Comparison of ENCODE assay signal across 19 cellular contexts in the genomic region with DNA sequence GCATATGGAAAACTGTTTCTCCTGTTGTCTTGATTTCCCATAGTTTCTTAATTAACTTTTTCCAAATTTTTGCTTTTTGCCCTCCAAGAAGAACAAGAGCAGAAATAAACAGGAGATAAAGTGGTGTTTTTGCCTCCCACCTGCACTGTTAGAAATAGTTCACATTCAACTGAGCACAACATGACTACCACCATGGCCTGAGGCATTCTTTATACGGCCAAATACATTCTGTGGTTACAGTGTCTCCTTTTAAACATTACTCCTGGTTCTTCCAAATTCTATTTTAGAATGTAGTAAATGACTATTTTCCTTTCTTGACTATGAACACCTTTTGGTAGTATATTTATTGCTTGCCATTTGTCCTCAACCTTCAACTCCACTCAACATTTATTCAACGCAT.
DNase-seq lines count a peak whose midpoint lies in the region; ATAC-seq, FAIRE-seq and TF ChIP-seq lines count a peak whose summit lies in the region.
"Had no signal": no experiment of that assay in that cellular context is flagged by ENCODE, and none has a peak within 500 bp of the region (broad histone marks: within the 10 kb centered on the region; RNA-seq: fewer than 3 reads in every experiment).

No MANE protein-coding gene starts in this region.

- H3K36me3 Mint-ChIP-seq in activated T-helper 17 cell treated with anti-CD3 and anti-CD28 coated beads, Interleukin-2, amount 50 U/mL, for 72 hours (ENCODE audit: low read depth) = peaks cover 56% of the 10 kb centered on the region
- peaks cover 26% of the 10 kb centered on the region for H3K36me3 Mint-ChIP-seq in activated naive CD8-positive, alpha-beta T cell treated with anti-CD3 and anti-CD28 coated beads for 36 hours

- dilution Hi-C loops in keratinocyte (cut with MboI; ENCODE audit: extremely low pct_ligation_motif_present, low sequenced_read_pairs) = no loop called here

- H3F3A ChIP-seq in GM23248 (ENCODE audit: insufficient read depth) = peaks cover 27% of the 10 kb centered on the region

- no peak overlapping the region for H3K4me3 Mint-ChIP-seq in activated T-helper 17 cell treated with anti-CD3 and anti-CD28 coated beads, Interleukin-2, amount 50 U/mL, for 72 hours
- H3K4me3 Mint-ChIP-seq in activated naive CD8-positive, alpha-beta T cell treated with anti-CD3 and anti-CD28 coated beads for 36 hours = no peak overlapping the region
- H3K4me3 Mint-ChIP-seq: CD4-positive, alpha-beta memory T cell had no signal

- H3K27me3 ChIP-seq in GM23248 (replicated peaks; ENCODE audit: insufficient read depth) (no peaks in the 10 kb centered on the region), keratinocyte (ENCODE audit: control insufficient read depth, extremely low read depth, insufficient read depth, low read length) (no peaks in the 10 kb centered on the region)
- H3K27me3 ChIP-seq: BLaER1 had no signal

- H4K20me1 ChIP-seq in GM23248 (ENCODE audit: insufficient read depth) (no peaks in the 10 kb centered on the region), keratinocyte (ENCODE audit: control insufficient read depth, extremely low read depth, insufficient read depth, low read length) (no peaks in the 10 kb centered on the region)
- H4K20me1 ChIP-seq: BLaER1 had no signal

- H3K4me3 ChIP-seq in GM23248 (0 out of 2 replicates have a peak overlapping the region, but pooled peaks have one; percentile 34), keratinocyte (ENCODE audit: control insufficient read depth in 2 of 3, extremely low read depth in 1 of 3, insufficient read depth in 2 of 3, low read depth in 1 of 3, low read length in 3 of 3) (no peak overlapping the region)
- H3K4me3 ChIP-seq: A549, BLaER1, PC-9 had no signal

- in situ Hi-C loops in GM23248 (cut with MboI) = loop anchor here (5.0 kb wide), 1 partner anchor 445 kb away; no protein-coding TSS in a partner anchor

- H3K27ac Mint-ChIP-seq in activated T-helper 17 cell treated with anti-CD3 and anti-CD28 coated beads, Interleukin-2, amount 50 U/mL, for 72 hours = peak overlapping the region; percentile 39
- H3K27ac Mint-ChIP-seq in activated naive CD8-positive, alpha-beta T cell treated with anti-CD3 and anti-CD28 coated beads for 36 hours = no peak overlapping the region
- H3K27ac Mint-ChIP-seq: CD4-positive, alpha-beta memory T cell had no signal

- no peaks in the 10 kb centered on the region for H3K9me3 ChIP-seq in GM23248 (ENCODE audit: low read depth)
- peaks cover 4% of the 10 kb centered on the region for H3K9me3 ChIP-seq in keratinocyte (ENCODE audit: control insufficient read depth, low read depth, low read length)

- no peak overlapping the region for H3K9ac ChIP-seq in GM23248
- no peak overlapping the region for H3K9ac ChIP-seq in keratinocyte (ENCODE audit: control insufficient read depth, extremely low read depth, insufficient read depth, low read length)
- H3K9ac ChIP-seq: BLaER1 had no signal

- H3K27me3 Mint-ChIP-seq in activated T-helper 17 cell treated with anti-CD3 and anti-CD28 coated beads, Interleukin-2, amount 50 U/mL, for 72 hours = no peaks in the 10 kb centered on the region
- no peaks in the 10 kb centered on the region for H3K27me3 Mint-ChIP-seq in activated naive CD8-positive, alpha-beta T cell treated with anti-CD3 and anti-CD28 coated beads for 36 hours
- H3K27me3 Mint-ChIP-seq: CD4-positive, alpha-beta memory T cell had no signal

- peak; percentile 53 for FAIRE-seq in keratinocyte (lab: Jason Lieb, UNC)
- FAIRE-seq: A549 had no signal

- H3K9me2 ChIP-seq in GM23248 (ENCODE audit: insufficient read depth) = no peaks in the 10 kb centered on the region

- H3K4me1 ChIP-seq in GM23248 (ENCODE audit: insufficient read depth) (peaks cover 25% of the 10 kb centered on the region), keratinocyte (ENCODE audit: control insufficient read depth, extremely low read depth, insufficient read depth, low read length) (peaks cover 64% of the 10 kb centered on the region)
- H3K4me1 ChIP-seq: A549, BLaER1 had no signal

- H3K4me1 Mint-ChIP-seq in activated T-helper 17 cell treated with anti-CD3 and anti-CD28 coated beads, Interleukin-2, amount 50 U/mL, for 72 hours = no peaks in the 10 kb centered on the region
- H3K4me1 Mint-ChIP-seq in activated naive CD8-positive, alpha-beta T cell treated with anti-CD3 and anti-CD28 coated beads for 36 hours = peaks cover 3% of the 10 kb centered on the region

- H3K36me3 ChIP-seq in GM23248 (ENCODE audit: low read depth) = peaks cover 3% of the 10 kb centered on the region; the same call in 1 of the 2 replicates
- peaks cover 5 to 12% of the 10 kb centered on the region in 2 experiments for H3K36me3 ChIP-seq in keratinocyte (ENCODE audit: control insufficient read depth in 2 of 2, extremely low read depth in 1 of 2, insufficient read depth in 2 of 2, low read length in 2 of 2)

- H3K27ac ChIP-seq in GM23248 = peak overlapping the region; percentile 66
- H3K27ac ChIP-seq in keratinocyte (ENCODE audit: control insufficient read depth, insufficient read depth, low read length) = no peak overlapping the region
- H3K27ac ChIP-seq: A549, BLaER1, PC-9 had no signal

- ATAC-seq in activated T-helper 17 cell treated with anti-CD3 and anti-CD28 coated beads, Interleukin-2, amount 50 U/mL, for 72 hours (replicated peaks) = no peak
- ATAC-seq in HG02798 (IDR thresholded peaks at IDR 0.05; ENCODE audit: poor library complexity, unreplicated experiment) = no peak
- ATAC-seq: A549 had no signal

- H3K79me2 ChIP-seq in GM23248 (ENCODE audit: insufficient read depth) = no peaks in the 10 kb centered on the region
- no peaks in the 10 kb centered on the region for H3K79me2 ChIP-seq in keratinocyte (ENCODE audit: control insufficient read depth, insufficient read depth, low read length)

- WGBS in GM23248 (ENCODE audit: low coverage in 1 of 2, low lambda C conversion rate in 2 of 2, missing lambda C conversion rate in 2 of 2), 2 experiments = 50% methylated on average over 2 of the region's 2 CpGs

- H3K4me2 ChIP-seq in GM23248 (ENCODE audit: unreplicated experiment) (peak overlapping the region; percentile 53), keratinocyte (ENCODE audit: control insufficient read depth, extremely low read depth, insufficient read depth, low read depth, low read length) (no peak overlapping the region)
- H3K4me2 ChIP-seq: A549, BLaER1, PC-9 had no signal

- DNase-seq in EH (ENCODE audit: low read depth) (peak; percentile 58), GM23248 (peak; percentile 63), keratinocyte (ENCODE audit: low read depth, low spot score) (no peak), GM20000 (ENCODE audit: low spot score) (no peak), NCI-H69 (lab: John Stamatoyannopoulos, UW) (no peak)
- DNase-seq in activated naive CD8-positive, alpha-beta T cell treated with anti-CD3 and anti-CD28 coated beads for 36 hours = no peak
- DNase-seq: Calu3; CD4-positive, alpha-beta memory T cell; H7; NCI-H1105 treated with DMSO at 0.1 percent for 48 hours; NCI-H1694 treated with DMSO at 0.1 percent for 48 hours; NCI-H2107; NCI-H345; NCI-H524 treated with DMSO at 0.1 percent for 48 hours; PC-9 had no signal

- TF ChIP-seq CTCF in keratinocyte (optimal IDR thresholded peaks at IDR 0.05 in 1 of 3, IDR thresholded peaks at IDR 0.05 in 1 of 3, conservative IDR thresholded peaks at IDR 0.05 in 1 of 3; ENCODE audit: extremely low read depth in 1 of 3, insufficient read depth in 2 of 3, low read length in 3 of 3) (no peak), GM20000 (IDR thresholded peaks at IDR 0.05; ENCODE audit: extremely low read depth, missing control alignments) (no peak)

- no peaks in the 10 kb centered on the region for H3K9me1 ChIP-seq in keratinocyte (ENCODE audit: control insufficient read depth, extremely low read depth, insufficient read depth, low read length)

- no peaks in the 10 kb centered on the region for H3K9me3 Mint-ChIP-seq in activated T-helper 17 cell treated with anti-CD3 and anti-CD28 coated beads, Interleukin-2, amount 50 U/mL, for 72 hours
- peaks cover 2% of the 10 kb centered on the region for H3K9me3 Mint-ChIP-seq in activated naive CD8-positive, alpha-beta T cell treated with anti-CD3 and anti-CD28 coated beads for 36 hours

- no peak overlapping the region for H2AFZ ChIP-seq in GM23248
- no peak overlapping the region for H2AFZ ChIP-seq in keratinocyte (ENCODE audit: control insufficient read depth, low read length)
- H2AFZ ChIP-seq: PC-9 had no signal

Comparison
In these comparisons a context has a peak if more than half of its experiments do, and no peak if none do; other contexts are left out.
1. DNase-seq: peak in EH (single experiment) and GM23248 (single experiment); none in keratinocyte (single experiment), activated naive CD8-positive, alpha-beta T cell treated with anti-CD3 and anti-CD28 coated beads for 36 hours (single experiment), GM20000 (single experiment) and NCI-H69 (single experiment).